19 cellular contexts compared by ENCODE assay signal in the genomic region with DNA sequence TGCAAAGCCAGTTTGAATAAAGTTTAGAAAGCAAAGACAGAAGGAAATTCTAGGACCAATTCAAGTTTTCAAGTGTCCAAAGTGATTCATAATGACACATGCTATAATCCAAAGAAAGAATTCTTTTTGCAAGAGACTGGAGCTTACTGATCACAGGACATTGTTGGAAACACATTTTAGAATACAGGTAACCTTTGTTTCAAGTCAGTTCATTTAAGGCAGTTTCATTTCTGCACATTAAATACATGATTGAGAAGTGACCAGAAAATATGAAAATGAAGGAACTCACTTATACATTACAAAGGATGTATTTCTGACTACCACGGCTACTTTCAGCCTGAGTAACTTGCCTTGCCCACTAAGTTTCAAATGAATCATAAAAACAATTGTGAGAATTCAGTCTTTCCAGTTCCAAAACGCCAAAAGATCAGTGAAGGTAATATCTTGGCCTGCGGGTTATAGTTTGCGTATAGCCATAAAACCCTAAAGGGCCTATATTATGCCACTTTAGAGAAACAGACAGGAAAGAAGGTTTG. TPM values are rescaled to one million over a fixed set of nuclear protein-coding genes. Genes with fewer than 3 reads are reported as not detected.
DNase-seq lines count a peak whose midpoint lies in the region; ATAC-seq, FAIRE-seq and TF ChIP-seq lines count a peak whose summit lies in the region.
"Had no signal": no experiment of that assay in that cellular context is flagged by ENCODE, and none has a peak within 500 bp of the region (broad histone marks: within the 10 kb centered on the region; RNA-seq: fewer than 3 reads in every experiment).

No MANE protein-coding gene starts in this region.

- H3K4me2 ChIP-seq in PC-3 (ENCODE audit: low read length) = peak overlapping the region; percentile 68

- H3K9me3 ChIP-seq in PC-3 (ENCODE audit: low read length) (no peaks in the 10 kb centered on the region), tibial nerve (no peaks in the 10 kb centered on the region)
- no peaks in the 10 kb centered on the region for H3K9me3 ChIP-seq in CD8-positive, alpha-beta memory T cell (ENCODE audit: low read length)
- no peaks in the 10 kb centered on the region for H3K9me3 ChIP-seq in CD4-positive, alpha-beta T cell (ENCODE audit: control insufficient read depth, low read length)

- peak; percentile 26 for DNase-seq in GM06990 (ENCODE audit: extremely low read depth, insufficient read length)
- DNase-seq in H54 (ENCODE audit: insufficient read length, low spot score) = no peak
- DNase-seq in PC-3 = peak; percentile 68
- DNase-seq in fibroblast of the aortic adventitia (ENCODE audit: low read depth) = peak; percentile 27
- DNase-seq in activated CD4-positive, CD25-positive, alpha-beta regulatory T cell (lab: John Stamatoyannopoulos, UW) = no peak
- no peak for DNase-seq in CD8-positive, alpha-beta memory T cell
- no peak for DNase-seq in CD4-positive, alpha-beta T cell
- no peak for DNase-seq in tibial nerve (ENCODE audit: low spot score in 2 of 2)
- DNase-seq: activated CD4-positive, alpha-beta memory T cell treated with anti-CD3 and anti-CD28 coated beads for 36 hours; activated effector memory CD4-positive, alpha-beta T cell treated with anti-CD3 and anti-CD28 coated beads, Interleukin-2, amount 50 U/mL, for 16 hours; DMS153; effector CD8-positive, alpha-beta T cell; left cardiac atrium; naive B cell; stimulated activated CD4-positive, alpha-beta T cell treated with anti-CD3 and anti-CD28 coated beads, Interleukin-4, amount 100 ng/mL, for 24 hours; stimulated activated naive CD4-positive, alpha-beta T cell; T-helper 9 cell had no signal

- H3K4me1 ChIP-seq in PC-3 (ENCODE audit: insufficient read depth, low read length) = peaks cover 36% of the 10 kb centered on the region
- no peaks in the 10 kb centered on the region for H3K4me1 ChIP-seq in CD8-positive, alpha-beta memory T cell (ENCODE audit: insufficient read depth, low read length)
- no peaks in the 10 kb centered on the region for H3K4me1 ChIP-seq in tibial nerve

- H3K36me3 ChIP-seq in GM06990 (ENCODE audit: control insufficient read depth, insufficient read depth, low read length) (no peaks in the 10 kb centered on the region), PC-3 (ENCODE audit: low read depth, low read length) (no peaks in the 10 kb centered on the region), tibial nerve (no peaks in the 10 kb centered on the region)
- H3K36me3 ChIP-seq in CD8-positive, alpha-beta memory T cell (ENCODE audit: insufficient read depth, low read length) = no peaks in the 10 kb centered on the region

- ATAC-seq in PC-3 = peak; percentile 72
- ATAC-seq in CD4-positive, alpha-beta T cell (ENCODE audit: poor library complexity) = no peak
- ATAC-seq: left cardiac atrium had no signal

- no peak for TF ChIP-seq POLR2A in H54 (IDR thresholded peaks at IDR 0.05; ENCODE audit: low read depth, low read length)
- TF ChIP-seq POLR2A in tibial nerve (IDR thresholded peaks at IDR 0.05) = no peak

- H3K27me3 ChIP-seq in GM06990 (replicated peaks; ENCODE audit: control insufficient read depth, insufficient read depth, low read length) (no peaks in the 10 kb centered on the region), PC-3 (ENCODE audit: low read length) (no peaks in the 10 kb centered on the region), tibial nerve (no peaks in the 10 kb centered on the region)
- H3K27me3 ChIP-seq in CD8-positive, alpha-beta memory T cell (ENCODE audit: insufficient read depth, low read length, poor library complexity, severe bottlenecking) = no peaks in the 10 kb centered on the region
- no peaks in the 10 kb centered on the region for H3K27me3 ChIP-seq in CD4-positive, alpha-beta T cell (ENCODE audit: control insufficient read depth, insufficient read depth, low read length)

- CTCF ChIA-PET in PC-3 (lab: Charles Lee) = no interaction called here
- CTCF ChIA-PET in CD8-positive, alpha-beta memory T cell (lab: Charles Lee) = no interaction called here
- CTCF ChIA-PET in CD4-positive, alpha-beta T cell (lab: Charles Lee) = no interaction called here

- 0 out of 2 replicates have a peak overlapping the region, but pooled peaks have one; percentile 9 for H2AFZ ChIP-seq in PC-3 (ENCODE audit: low read length)

- H3K27ac Mint-ChIP-seq in CD8-positive, alpha-beta memory T cell = no peak overlapping the region
- H3K27ac Mint-ChIP-seq in CD4-positive, alpha-beta T cell = no peak overlapping the region
- H3K27ac Mint-ChIP-seq: activated CD4-positive, alpha-beta memory T cell treated with anti-CD3 and anti-CD28 coated beads for 36 hours; brain; naive B cell had no signal

- H3K4me1 Mint-ChIP-seq in CD8-positive, alpha-beta memory T cell = no peaks in the 10 kb centered on the region
- H3K4me1 Mint-ChIP-seq in CD4-positive, alpha-beta T cell (ENCODE audit: low read depth) = no peaks in the 10 kb centered on the region
- H3K4me1 Mint-ChIP-seq: brain, naive B cell had no signal

- no peaks in the 10 kb centered on the region for H4K20me1 ChIP-seq in PC-3 (ENCODE audit: low read length)

- WGBS in tibial nerve, 2 donors = 85 to 89% methylated on average over 4 of the region's 4 CpGs

- H3K9ac ChIP-seq in PC-3 (ENCODE audit: low read length) = peak overlapping the region; percentile 52

- POLR2A ChIA-PET in PC-3 (lab: Charles Lee; ENCODE audit: unreplicated experiment) = no interaction called here
- POLR2A ChIA-PET in CD8-positive, alpha-beta memory T cell (lab: Charles Lee) = no interaction called here
- POLR2A ChIA-PET in CD4-positive, alpha-beta T cell (lab: Charles Lee) = no interaction called here

- TF ChIP-seq EP300 in tibial nerve (IDR thresholded peaks at IDR 0.05) = no peak

- no peaks in the 10 kb centered on the region for H3K79me2 ChIP-seq in PC-3 (ENCODE audit: low read length)

- no peaks in the 10 kb centered on the region for H3K36me3 Mint-ChIP-seq in CD8-positive, alpha-beta memory T cell
- no peaks in the 10 kb centered on the region for H3K36me3 Mint-ChIP-seq in CD4-positive, alpha-beta T cell (ENCODE audit: low read depth)
- H3K36me3 Mint-ChIP-seq: activated CD4-positive, alpha-beta memory T cell treated with anti-CD3 and anti-CD28 coated beads for 36 hours; naive B cell had no signal

- H3K9me2 ChIP-seq in PC-3 (replicated peaks; ENCODE audit: low read length) = no peaks in the 10 kb centered on the region

- peaks cover 0 to 2% (median 0%) of the 10 kb centered on the region in 5 donors for H3K9me3 Mint-ChIP-seq in CD8-positive, alpha-beta memory T cell
- peaks cover 3% of the 10 kb centered on the region for H3K9me3 Mint-ChIP-seq in CD4-positive, alpha-beta T cell
- H3K9me3 Mint-ChIP-seq: activated CD4-positive, alpha-beta memory T cell treated with anti-CD3 and anti-CD28 coated beads for 36 hours had no signal

- peak overlapping the region; percentile 92 for H3K27ac ChIP-seq in PC-3 (ENCODE audit: low read length)
- no peak overlapping the region for H3K27ac ChIP-seq in CD8-positive, alpha-beta memory T cell (ENCODE audit: low read depth, low read length)
- no peak overlapping the region for H3K27ac ChIP-seq in CD4-positive, alpha-beta T cell (ENCODE audit: low read depth, low read length)
- no peak overlapping the region for H3K27ac ChIP-seq in tibial nerve

- BruUV-seq in PC-3 (replicated peaks; lab: Mats Ljungman, UMichigan) = no TSS peak

- no peak overlapping the region for H3K4me3 Mint-ChIP-seq in CD8-positive, alpha-beta memory T cell
- no peak overlapping the region for H3K4me3 Mint-ChIP-seq in CD4-positive, alpha-beta T cell
- H3K4me3 Mint-ChIP-seq: activated CD4-positive, alpha-beta memory T cell treated with anti-CD3 and anti-CD28 coated beads for 36 hours; brain; naive B cell had no signal

- intact Hi-C loops in PC-3 (cut with micrococcal nuclease) = loop anchor here (2.0 kb wide), 1 partner anchor 26 kb away; no protein-coding TSS in a partner anchor
- intact Hi-C loops in CD4-positive, alpha-beta T cell (cut with DNase I, micrococcal nuclease) = no loop called here

- H3K4me3 ChIP-seq in GM06990 (replicated peaks; ENCODE audit: low read depth, low read length) (no peak overlapping the region), PC-3 (ENCODE audit: low read length) (peak overlapping the region; percentile 41; the same call in 1 of the 2 replicates), fibroblast of the aortic adventitia (ENCODE audit: low read depth, low read length) (no peak overlapping the region), tibial nerve (no peak overlapping the region)
- no peak overlapping the region for H3K4me3 ChIP-seq in CD8-positive, alpha-beta memory T cell (ENCODE audit: low read length)

- peak; percentile 83 for FAIRE-seq in H54 (lab: Jason Lieb, UNC)
- FAIRE-seq: GM12891 had no signal

- no peaks in the 10 kb centered on the region for H3F3A ChIP-seq in PC-3 (ENCODE audit: low read length, unreplicated experiment)

- TF ChIP-seq CTCF in GM06990 (IDR thresholded peaks at IDR 0.05; ENCODE audit: insufficient read depth, low read length, poor library complexity, severe bottlenecking) (no peak), PC-3 (conservative IDR thresholded peaks at IDR 0.05; ENCODE audit: low read depth, low read length) (no peak), fibroblast of the aortic adventitia (IDR thresholded peaks at IDR 0.05; ENCODE audit: insufficient read depth, low read length) (no peak), tibial nerve (IDR thresholded peaks at IDR 0.05) (no peak)
- TF ChIP-seq CTCF in CD4-positive, alpha-beta T cell (IDR thresholded peaks at IDR 0.05) = no peak

- peaks cover 5 to 15% of the 10 kb centered on the region in 2 donors for H3K27me3 Mint-ChIP-seq in CD8-positive, alpha-beta memory T cell
- H3K27me3 Mint-ChIP-seq in CD4-positive, alpha-beta T cell = peaks cover 21% of the 10 kb centered on the region

RNA-seq across cellular contexts. Expression of a gene that starts 48.7 kb away (rescaled TPM):
- total RNA-seq in PC-3 (2014; rRNA removed) (0.46 and 1.8 TPM in 2 replicates), fibroblast of the aortic adventitia (ENCODE audit: low replicate concordance) (22.0 and 45.1 TPM in 2 replicates), tibial nerve (10 to 100 TPM; 24.5 to 39.1 (median 35.2) TPM)
- not detected for total RNA-seq in CD8-positive, alpha-beta memory T cell
- not detected for polyA plus RNA-seq in CD8-positive, alpha-beta memory T cell
- not detected for total RNA-seq in CD4-positive, alpha-beta T cell
- total RNA-seq: activated CD4-positive, alpha-beta memory T cell treated with anti-CD3 and anti-CD28 coated beads for 36 hours had no signal

Comparison
In these comparisons a context has a peak if more than half of its experiments do, and no peak if none do; other contexts are left out.
1. DNase-seq: peak in GM06990 (single experiment), PC-3 (single experiment) and fibroblast of the aortic adventitia (single experiment); none in H54 (single experiment), activated CD4-positive, CD25-positive, alpha-beta regulatory T cell (0 of 4), CD8-positive, alpha-beta memory T cell (0 of 5), CD4-positive, alpha-beta T cell (0 of 10) and tibial nerve (0 of 2).